Comparison of ENCODE assay signal across 8 cellular contexts in genomic region chr3:33113772-33114621, GRCh38. TPM values are rescaled to one million over a fixed set of nuclear protein-coding genes. Genes with fewer than 3 reads are reported as not detected.
A peak's percentile ranks its signal among the peaks of the same experiment; 100 is the strongest.
DNase-seq lines count a peak whose midpoint lies in the region; TF ChIP-seq lines count a peak whose summit lies in the region.

Gene CRTAP, plus strand, starts transcription at chr3:33114014. Its CDS starts 64 bp downstream, at chr3:33114078.

- in situ Hi-C loops in transverse colon (cut with MboI; ENCODE audit: low pct_ligation_motif_present in 1 of 4, low pct_unique_long_range_greater_than_20kb in 1 of 4, low sequenced_read_pairs in 3 of 4), result loop anchor here in 1 of 4 donors (25.0 kb wide), 1 partner anchor 673 kb away; the partner anchor contains the start of gene PDCD6IP

- H3K4me1 ChIP-seq in adipocyte (ENCODE audit: control insufficient read depth, insufficient read depth, low read length) (peaks cover 27% of the 10 kb centered on the region), transverse colon (peaks cover 0 to 30% (median 12%) of the 10 kb centered on the region in 4 donors)

- H3K36me3 ChIP-seq in adipocyte (ENCODE audit: control insufficient read depth, insufficient read depth, low read length, severe bottlenecking) (peaks cover 4% of the 10 kb centered on the region), transverse colon (no peaks in the 10 kb centered on the region)

- no peak for TF ChIP-seq CTCF in HFF-Myc (IDR thresholded peaks at IDR 0.05; ENCODE audit: low read depth, low read length, missing control alignments)
- TF ChIP-seq CTCF in transverse colon (IDR thresholded peaks at IDR 0.05), result peak in 1 of 5 experiments; percentile 20

- no peaks in the 10 kb centered on the region for H3K9me3 ChIP-seq in adipocyte (ENCODE audit: control insufficient read depth, low read length)
- H3K9me3 ChIP-seq in transverse colon, result no peaks in the 10 kb centered on the region

- H3K27me3 ChIP-seq in adipocyte (replicated peaks; ENCODE audit: control insufficient read depth, insufficient read depth, low read length) (no peaks in the 10 kb centered on the region), transverse colon (no peaks in the 10 kb centered on the region)

- H3K9ac ChIP-seq in adipocyte (ENCODE audit: low read length), result peak within 1 kb of the TSS; percentile 98

- 0% methylated on average over 57 of the region's 98 CpGs; no CpG with 5 or more reads in 1 of the 2 donors for WGBS in transverse colon (ENCODE audit: low coverage in 1 of 2), 2 donors

- peak within 1 kb of the TSS; percentile 62 for H3K4me3 ChIP-seq in HFF-Myc (replicated peaks; ENCODE audit: low read depth, low read length)
- H3K4me3 ChIP-seq in adipocyte (ENCODE audit: low read length), result peak within 1 kb of the TSS; percentile 92
- H3K4me3 ChIP-seq in transverse colon, result peak within 1 kb of the TSS; percentile 42 to 87 (median 74)

- peak within 1 kb of the TSS; percentile 97 to 100 (median 97) for H3K27ac ChIP-seq in transverse colon

- TF ChIP-seq EP300 in transverse colon (IDR thresholded peaks at IDR 0.05; ENCODE audit: low read depth), result no peak

- intact Hi-C loops in cardiac septum (cut with DNase I) (loop anchor here (1.0 to 10.0 kb wide), 2 partner anchors 17 to 681 kb away; partner anchors contain the start of genes GLB1, PDCD6IP and TMPPE), transverse colon (cut with DNase I; ENCODE audit: low total_unique reads) (no loop called here)

- peak; percentile 30 for TF ChIP-seq POLR2A in GM10847 (IDR thresholded peaks at IDR 0.05; ENCODE audit: extremely low read depth, insufficient read length)
- TF ChIP-seq POLR2A in transverse colon (IDR thresholded peaks at IDR 0.05), result peak; percentile 66

- DNase-seq in HFF-Myc (ENCODE audit: extremely low read depth, low read depth) (peak; percentile 82), MV-4-11 (lab: John Stamatoyannopoulos, UW) (peak; percentile 92), T follicular helper cell (ENCODE audit: low read depth) (peak; percentile 73), adipocyte (ENCODE audit: low read depth) (peak; percentile 96), cardiac septum (ENCODE audit: low spot score) (peak; percentile 98), pons (ENCODE audit: low spot score) (peak; percentile 83), transverse colon (peak; percentile 98)

RNA-seq across cellular contexts. Expression of gene CRTAP, which starts in this region (rescaled TPM):
- 91.7 TPM for total RNA-seq in cardiac septum
- total RNA-seq in transverse colon, result 100 to 1,000 TPM in 1 of 4 donors, 10 to 100 TPM in 3; 71.1 to 138 (median 88.8) TPM

Comparison
In these comparisons a context has a peak if more than half of its experiments do, and no peak if none do; other contexts are left out.
1. Peak in every context shown above with its lines: DNase-seq, H3K4me3 ChIP-seq and H3K27ac ChIP-seq.